In the genomic region with DNA sequence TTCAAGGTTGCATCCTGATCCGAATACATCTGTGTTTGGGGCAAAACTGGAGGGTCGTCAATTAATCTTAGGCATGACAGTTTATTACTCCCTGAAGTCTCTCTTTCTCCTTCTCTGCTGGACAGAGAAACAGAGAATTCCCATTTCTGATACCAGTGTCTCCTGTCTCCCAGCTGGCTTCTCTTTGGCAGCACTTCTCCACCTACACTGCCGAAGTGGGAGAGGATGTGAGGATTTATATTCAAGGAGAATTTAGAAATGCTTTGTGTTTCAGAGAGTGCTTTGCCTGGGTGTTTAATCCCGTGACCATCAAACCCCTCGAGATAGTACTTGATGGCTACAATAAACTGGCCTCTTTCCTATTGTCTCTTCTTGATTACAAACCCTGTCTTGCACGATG, we compare ENCODE assay signal across 7 cellular contexts.
"Had no signal": no experiment of that assay in that cellular context is flagged by ENCODE, and none has a peak within 500 bp of the region (broad histone marks: within the 10 kb centered on the region; RNA-seq: fewer than 3 reads in every experiment).

No MANE protein-coding gene starts in this region.

- H3K36me3 Mint-ChIP-seq: IgD-negative memory B cell had no signal

- DNase-seq: IMR-90, KBM-7, KG1 had no signal

- H3K4me1 Mint-ChIP-seq: IgD-negative memory B cell had no signal

- H3K4me3 Mint-ChIP-seq: IgD-negative memory B cell had no signal

- H3K27ac ChIP-seq: HL-60 had no signal

- H3K27ac Mint-ChIP-seq: IgD-negative memory B cell had no signal

- ATAC-seq: HepG2, K562 had no signal

- H3K27me3 Mint-ChIP-seq: IgD-negative memory B cell had no signal
